Comparison of ENCODE assay signal across 1 cellular context in the genomic region with DNA sequence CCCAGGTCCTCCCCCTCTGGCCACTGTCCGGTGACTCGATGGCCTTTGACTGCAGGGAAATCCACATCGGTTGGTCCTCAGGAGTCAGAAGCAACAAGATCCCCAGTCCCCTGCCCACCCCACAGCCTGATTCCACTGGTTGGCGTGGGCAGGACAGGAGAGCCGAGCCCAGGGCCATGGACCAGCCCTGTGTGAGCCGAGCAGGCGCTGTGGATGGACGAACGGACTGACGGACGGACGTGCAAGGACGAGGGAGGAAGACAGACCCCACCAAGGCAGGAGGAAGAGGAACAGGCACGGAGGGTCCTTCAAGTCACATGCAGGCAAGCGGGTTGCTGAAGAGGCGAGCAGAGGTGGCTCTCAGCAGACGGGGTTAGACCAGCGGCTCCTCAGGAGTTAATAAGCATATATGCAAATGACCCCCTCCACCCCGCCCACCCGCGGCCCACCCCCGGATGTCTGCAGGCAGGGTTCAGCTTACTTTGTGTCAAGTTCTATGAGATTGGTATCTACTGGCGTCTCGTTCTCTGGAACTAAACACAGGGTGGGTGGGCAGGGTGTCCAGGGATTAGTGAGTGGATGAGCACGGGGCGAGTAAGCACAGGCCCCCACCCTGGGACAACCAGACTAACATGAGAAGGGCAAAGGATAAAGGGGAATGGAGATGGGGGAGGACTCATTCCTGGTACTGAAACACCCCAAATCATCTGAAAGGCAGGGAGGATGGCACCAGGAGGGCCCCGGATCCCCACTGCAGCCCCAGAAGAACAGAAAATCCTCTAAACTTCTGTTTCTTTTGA.
TF ChIP-seq lines count a peak whose summit lies in the region.

No MANE protein-coding gene starts in this region.

TF ChIP-seq in K562, 482 proteins besides CTCF, POLR2A, EP300 and RAD21:
- TF ChIP-seq ZNF764 (CRISPR knock-in tag; IDR thresholded peaks at IDR 0.05; ENCODE audit: low read depth) (no peak), POLR2G (IDR thresholded peaks at IDR 0.05; ENCODE audit: low read depth, low read length) (0 out of 2 replicates have a peak, but pooled peaks have one; percentile 33)
TF ChIP-seq in K562: peak in this region for 1.
